ENCODE assay signal across 8 cellular contexts in genomic region chr7:23261843-23262452, GRCh38. TPM values are rescaled to one million over a fixed set of nuclear protein-coding genes. Genes with fewer than 3 reads are reported as not detected.
DNase-seq lines count a peak whose midpoint lies in the region; ATAC-seq and TF ChIP-seq lines count a peak whose summit lies in the region.

No MANE protein-coding gene starts in this region.

- intact Hi-C loops in CD14-positive monocyte (cut with micrococcal nuclease), result loop anchor here in 1 of 2 donors (5.0 kb wide), 1 partner anchor 75 kb away; no protein-coding TSS in a partner anchor
- intact Hi-C loops in ovary (cut with DNase I), result loop anchor here in 2 of 4 donors (10.0 kb wide), 2 partner anchors 283 to 453 kb away; partner anchors contain the start of gene STK31 (in 1 of the 2)
- intact Hi-C loops in aorta (cut with DNase I), result loop anchor here (5.0 kb wide), 2 partner anchors 75 to 80 kb away; partner anchors contain the start of gene NUP42 (in 1 of the 2)

- H3K4me1 ChIP-seq in ovary (ENCODE audit: insufficient read depth) (no peaks in the 10 kb centered on the region), aorta (ENCODE audit: control insufficient read depth in 1 of 2, insufficient read depth in 2 of 2, low read length in 2 of 2) (no peaks in the 10 kb centered on the region)

- no peak overlapping the region for H3K27ac Mint-ChIP-seq in CD14-positive monocyte

- H3K36me3 Mint-ChIP-seq in CD14-positive monocyte, result no peaks in the 10 kb centered on the region

- TF ChIP-seq CTCF in CD14-positive monocyte (IDR thresholded peaks at IDR 0.05), result peak; percentile 92
- peak in 2 of 3 donors; percentile 31 to 34 for TF ChIP-seq CTCF in ovary (IDR thresholded peaks at IDR 0.05)

- ATAC-seq in GM19351 (IDR thresholded peaks at IDR 0.05; ENCODE audit: unreplicated experiment) (peak; percentile 85), aorta (ENCODE audit: low FRiP score) (peak; percentile 73)

- no peaks in the 10 kb centered on the region for H3K9me3 ChIP-seq in ovary
- H3K9me3 ChIP-seq in aorta (ENCODE audit: control insufficient read depth, low read length), result no peaks in the 10 kb centered on the region

- H3K36me3 ChIP-seq in ovary, result no peaks in the 10 kb centered on the region
- peaks cover 3 to 4% of the 10 kb centered on the region in 2 donors for H3K36me3 ChIP-seq in aorta (ENCODE audit: control insufficient read depth in 1 of 2, insufficient read depth in 2 of 2, low read length in 1 of 2)

- H3K27me3 ChIP-seq in ovary, result no peaks in the 10 kb centered on the region
- no peaks in the 10 kb centered on the region for H3K27me3 ChIP-seq in aorta (ENCODE audit: control insufficient read depth in 1 of 2, insufficient read depth in 2 of 2, low read length in 1 of 2)

- no peaks in the 10 kb centered on the region for H3K9me3 Mint-ChIP-seq in CD14-positive monocyte

- no peaks in the 10 kb centered on the region for H3K4me1 Mint-ChIP-seq in CD14-positive monocyte

- H3K27ac ChIP-seq in ovary (no peak overlapping the region), aorta (ENCODE audit: low read depth in 1 of 2, low read length in 2 of 2) (no peak overlapping the region)

- no peak for TF ChIP-seq EP300 in ovary (IDR thresholded peaks at IDR 0.05)

- DNase-seq in CD14-positive monocyte (ENCODE audit: low spot score) (peak; percentile 71), HPDE6-E6E7 (ENCODE audit: extremely low spot score) (peak; percentile 88), OCI-M2 (lab: John Stamatoyannopoulos, UW; ENCODE audit: unreplicated experiment) (peak; percentile 15), fibroblast of peridontal ligament (ENCODE audit: extremely low read depth) (peak; percentile 65), ovary (peak; percentile 33 to 63 (median 51)), aorta (peak; percentile 66 to 82)
- peak; percentile 47 for DNase-seq in activated T-cell treated with anti-CD3 and anti-CD28 coated beads, Interleukin-2, amount 50 U/mL, for 1 hour

- peaks cover 3 to 8% (median 3%) of the 10 kb centered on the region in 3 donors for H3K27me3 Mint-ChIP-seq in CD14-positive monocyte (ENCODE audit: low read depth in 3 of 3)

- H3K4me3 ChIP-seq in ovary, result no peak overlapping the region
- H3K4me3 ChIP-seq in aorta (ENCODE audit: low read length in 2 of 2), result no peak overlapping the region

- no peak overlapping the region for H3K4me3 Mint-ChIP-seq in CD14-positive monocyte

- TF ChIP-seq POLR2A in ovary (IDR thresholded peaks at IDR 0.05), result no peak

- 4 to 10% (median 5%) methylated on average over 7 of the region's 7 CpGs for WGBS in ovary, 3 donors
- WGBS in aorta, 2 donors, result 7 to 10% methylated on average over 7 of the region's 7 CpGs

RNA-seq across cellular contexts. Expression of gene GPNMB, which starts 15.4 kb away (rescaled TPM):
- 1 to 10 TPM; 1.3 to 1.5 TPM for polyA plus RNA-seq in CD14-positive monocyte
- 100 to 1,000 TPM in 2 of 7 donors, 10 to 100 TPM in 5; 13.9 to 143 (median 64.1) TPM for total RNA-seq in ovary
- polyA plus RNA-seq in ovary, result 100 to 1,000 TPM in 1 of 2 donors, 10 to 100 TPM in 1; 38.0 to 431 TPM
- total RNA-seq in aorta, result 100 to 1,000 TPM; 129 to 209 TPM
- 100 to 1,000 TPM in 1 of 2 donors, 10 to 100 TPM in 1; 60.2 to 175 TPM for polyA plus RNA-seq in aorta

RNA-seq across cellular contexts. Expression of gene MALSU1, which starts 37.2 kb away (rescaled TPM):
- polyA plus RNA-seq in CD14-positive monocyte, result 10 to 100 TPM; 41.4 to 41.5 TPM
- 10 to 100 TPM; 49.8 to 88.7 (median 59.0) TPM for total RNA-seq in ovary
- 10 to 100 TPM; 44.3 to 50.5 TPM for polyA plus RNA-seq in ovary
- 10 to 100 TPM; 32.1 to 43.4 TPM for total RNA-seq in aorta
- 10 to 100 TPM; 26.4 to 41.5 TPM for polyA plus RNA-seq in aorta

Comparison
In these comparisons a context has a peak if more than half of its experiments do, and no peak if none do; other contexts are left out.
1. DNase-seq: peak in every context shown above with its lines; median percentile 88 in HPDE6-E6E7; 74 in aorta; 71 in CD14-positive monocyte; 65 in fibroblast of peridontal ligament; 51 in ovary; 47 in activated T-cell treated with anti-CD3 and anti-CD28 coated beads, Interleukin-2, amount 50 U/mL, for 1 hour; 15 in OCI-M2.
2. RNA of gene GPNMB, which starts 15.4 kb away (polyA plus RNA-seq): 38.0 to 431 TPM in ovary and 60.2 to 175 TPM in aorta; 1.3 to 1.5 TPM in CD14-positive monocyte; every median in the first group is over 10 times any median in the second.